In genomic region chr20:25509084-25509483, GRCh38 we compare ENCODE assay signal across 23 cellular contexts.
DNase-seq lines count a peak whose midpoint lies in the region; ATAC-seq and TF ChIP-seq lines count a peak whose summit lies in the region.
"Had no signal": no experiment of that assay in that cellular context is flagged by ENCODE, and none has a peak within 500 bp of the region (broad histone marks: within the 10 kb centered on the region; RNA-seq: fewer than 3 reads in every experiment).

No MANE protein-coding gene starts in this region.

- CTCF ChIA-PET in activated CD4-positive, alpha-beta T cell treated with anti-CD3 and anti-CD28 coated beads for 36 hours (lab: Charles Lee) = no interaction called here

- peak overlapping the region; percentile 77 for H3K4me3 Mint-ChIP-seq in endothelial cell (ENCODE audit: unreplicated experiment)
- H3K4me3 Mint-ChIP-seq in T-helper 2 cell treated with Interferon-gamma antibody and Interleukin-4, amounts not matched to agents 5 μg/mL and 100 μg/mL, for 36 hours = no peak overlapping the region
- H3K4me3 Mint-ChIP-seq in activated CD4-positive, alpha-beta T cell treated with anti-CD3 and anti-CD28 coated beads for 36 hours = no peak overlapping the region
- H3K4me3 Mint-ChIP-seq: CD8-positive, alpha-beta T cell; GM23338 had no signal

- H3K27ac ChIP-seq in right atrium auricular region = no peak overlapping the region

- H3K4me3 ChIP-seq in right atrium auricular region = no peak overlapping the region
- H3K4me3 ChIP-seq: GM23338 had no signal

- POLR2A ChIA-PET in activated CD4-positive, alpha-beta T cell treated with anti-CD3 and anti-CD28 coated beads for 36 hours (lab: Charles Lee) = no interaction called here

- H3K9me3 Mint-ChIP-seq in endothelial cell (ENCODE audit: unreplicated experiment) = peaks cover 5% of the 10 kb centered on the region
- peaks cover 13% of the 10 kb centered on the region for H3K9me3 Mint-ChIP-seq in T-helper 2 cell treated with Interferon-gamma antibody and Interleukin-4, amounts not matched to agents 5 μg/mL and 100 μg/mL, for 36 hours
- peaks cover 11% of the 10 kb centered on the region for H3K9me3 Mint-ChIP-seq in activated CD4-positive, alpha-beta T cell treated with anti-CD3 and anti-CD28 coated beads for 36 hours (ENCODE audit: low read depth)

- H3K4me1 Mint-ChIP-seq in endothelial cell (ENCODE audit: unreplicated experiment) = peaks cover 31% of the 10 kb centered on the region
- H3K4me1 Mint-ChIP-seq in T-helper 2 cell treated with Interferon-gamma antibody and Interleukin-4, amounts not matched to agents 5 μg/mL and 100 μg/mL, for 36 hours (ENCODE audit: low read depth) = no peaks in the 10 kb centered on the region
- H3K4me1 Mint-ChIP-seq in activated CD4-positive, alpha-beta T cell treated with anti-CD3 and anti-CD28 coated beads for 36 hours = no peaks in the 10 kb centered on the region

- no peak for ATAC-seq in activated CD4-positive, alpha-beta T cell treated with anti-CD3 and anti-CD28 coated beads for 36 hours
- ATAC-seq: CD8-positive, alpha-beta T cell had no signal

- H3K27me3 Mint-ChIP-seq in endothelial cell (ENCODE audit: unreplicated experiment) = peaks cover 13% of the 10 kb centered on the region
- no peaks in the 10 kb centered on the region for H3K27me3 Mint-ChIP-seq in T-helper 2 cell treated with Interferon-gamma antibody and Interleukin-4, amounts not matched to agents 5 μg/mL and 100 μg/mL, for 36 hours (ENCODE audit: low read depth)
- no peaks in the 10 kb centered on the region for H3K27me3 Mint-ChIP-seq in activated CD4-positive, alpha-beta T cell treated with anti-CD3 and anti-CD28 coated beads for 36 hours

- TF ChIP-seq CTCF in right atrium auricular region (IDR thresholded peaks at IDR 0.05) = no peak
- TF ChIP-seq CTCF in endothelial cell (IDR thresholded peaks at IDR 0.05; ENCODE audit: unreplicated experiment) = no peak

- H3K27me3 ChIP-seq in right atrium auricular region = no peaks in the 10 kb centered on the region

- intact Hi-C loops in cardiac septum (cut with DNase I) = no loop called here
- intact Hi-C loops in activated CD4-positive, alpha-beta T cell treated with anti-CD3 and anti-CD28 coated beads for 36 hours (cut with DNase I, micrococcal nuclease) = loop anchor here in 1 of 2 experiments (10.0 kb wide), 1 partner anchor 46 kb away; no protein-coding TSS in a partner anchor

- H3K9me3 ChIP-seq in right atrium auricular region = peaks cover 0 to under 1% of the 10 kb centered on the region in 2 donors

- H3K36me3 Mint-ChIP-seq in endothelial cell (ENCODE audit: low read depth, unreplicated experiment) = peaks cover 75% of the 10 kb centered on the region
- peaks cover 14% of the 10 kb centered on the region for H3K36me3 Mint-ChIP-seq in T-helper 2 cell treated with Interferon-gamma antibody and Interleukin-4, amounts not matched to agents 5 μg/mL and 100 μg/mL, for 36 hours (ENCODE audit: low read depth)
- H3K36me3 Mint-ChIP-seq in activated CD4-positive, alpha-beta T cell treated with anti-CD3 and anti-CD28 coated beads for 36 hours (ENCODE audit: low read depth) = peaks cover 18% of the 10 kb centered on the region

- H3K4me1 ChIP-seq in right atrium auricular region = no peaks in the 10 kb centered on the region

- H3K27ac Mint-ChIP-seq in endothelial cell (ENCODE audit: unreplicated experiment) = peak overlapping the region; percentile 57
- no peak overlapping the region for H3K27ac Mint-ChIP-seq in T-helper 2 cell treated with Interferon-gamma antibody and Interleukin-4, amounts not matched to agents 5 μg/mL and 100 μg/mL, for 36 hours
- H3K27ac Mint-ChIP-seq in activated CD4-positive, alpha-beta T cell treated with anti-CD3 and anti-CD28 coated beads for 36 hours = no peak overlapping the region
- H3K27ac Mint-ChIP-seq: CD8-positive, alpha-beta T cell; GM23338 had no signal

- H3K36me3 ChIP-seq in right atrium auricular region = peaks cover 35% of the 10 kb centered on the region

- peak; percentile 12 for DNase-seq in cardiac septum (ENCODE audit: low spot score)
- no peak for DNase-seq in right atrium auricular region (ENCODE audit: low spot score)
- DNase-seq in endothelial cell (ENCODE audit: low spot score) = no peak
- peak; percentile 74 for DNase-seq in mesenteric fat pad (ENCODE audit: low spot score)
- DNase-seq in T-helper 2 cell treated with Interferon-gamma antibody and Interleukin-4, amounts not matched to agents 5 μg/mL and 100 μg/mL, for 36 hours (ENCODE audit: low spot score) = no peak
- no peak for DNase-seq in NOMO-1 treated with dmso at 0.1 percent for 144 hours (lab: John Stamatoyannopoulos, UW; ENCODE audit: unreplicated experiment)
- DNase-seq in activated CD4-positive, alpha-beta T cell treated with anti-CD3 and anti-CD28 coated beads for 36 hours = no peak
- DNase-seq in amygdala (lab: John Stamatoyannopoulos, UW) = no peak
- DNase-seq: 8988T; Calu3; CD8-positive, alpha-beta T cell; GF-D8; KBM-7; MV-4-11; NCI-H1417; NCI-H187; NCI-H2107; NCI-H510A treated with DMSO at 0.1 percent for 48 hours; NCI-H774; PC-3; RPMI8226; SHP77 treated with DMSO at 0.1 percent for 48 hours had no signal

Comparison
In these comparisons a context has a peak if more than half of its experiments do, and no peak if none do; other contexts are left out.
1. DNase-seq: peak in cardiac septum (single experiment) and mesenteric fat pad (single experiment); none in right atrium auricular region (single experiment), endothelial cell (single experiment), T-helper 2 cell treated with Interferon-gamma antibody and Interleukin-4, amounts not matched to agents 5 μg/mL and 100 μg/mL, for 36 hours (single experiment), NOMO-1 treated with dmso at 0.1 percent for 144 hours (single experiment), activated CD4-positive, alpha-beta T cell treated with anti-CD3 and anti-CD28 coated beads for 36 hours (single experiment) and amygdala (0 of 56).